7 cellular contexts compared by ENCODE assay signal in the genomic region with DNA sequence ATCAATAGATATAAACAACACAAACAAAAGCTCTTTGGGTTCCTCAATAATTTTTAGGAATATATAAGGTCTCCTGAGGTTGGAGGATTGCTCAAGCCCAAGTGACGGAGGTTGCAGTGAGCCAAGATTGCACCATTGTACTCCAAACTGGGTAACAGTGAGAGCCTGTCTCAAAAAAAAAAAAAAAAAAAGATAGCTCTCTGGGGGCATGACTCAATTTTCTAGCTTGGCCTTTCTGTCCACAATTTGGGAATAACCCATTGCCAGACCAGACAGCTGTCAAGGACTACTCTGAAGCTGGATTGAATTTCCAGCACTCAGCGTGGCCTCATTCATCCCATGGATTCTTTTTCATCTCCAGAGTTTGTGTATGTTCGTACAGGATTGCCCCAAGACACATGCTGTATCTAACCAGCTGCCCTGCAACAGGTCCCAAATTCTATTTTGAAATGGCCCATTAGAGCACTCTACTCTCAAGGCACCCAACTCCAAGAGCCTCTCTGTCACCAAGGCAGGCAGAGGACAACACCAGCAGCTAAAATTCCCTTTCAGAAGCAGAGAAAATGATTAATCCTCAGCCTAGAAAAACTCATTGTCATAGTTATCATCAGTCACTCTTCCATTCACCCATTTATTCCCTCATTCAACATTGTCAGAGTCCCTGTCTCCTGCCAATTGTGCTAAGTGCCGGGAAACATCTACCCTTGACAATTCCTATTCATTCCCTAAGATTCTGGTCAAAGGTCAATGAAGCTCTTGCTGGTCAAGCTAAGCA. TPM values are rescaled to one million over a fixed set of nuclear protein-coding genes. Genes with fewer than 3 reads are reported as not detected.
DNase-seq lines count a peak whose midpoint lies in the region; ATAC-seq and TF ChIP-seq lines count a peak whose summit lies in the region.
"Had no signal": no experiment of that assay in that cellular context is flagged by ENCODE, and none has a peak within 500 bp of the region (broad histone marks: within the 10 kb centered on the region; RNA-seq: fewer than 3 reads in every experiment).

No MANE protein-coding gene starts in this region.

- H3K9me3 ChIP-seq in HUES6 (ENCODE audit: control insufficient read depth, insufficient read depth, low read depth, low read length): no peaks in the 10 kb centered on the region

- H3K27ac Mint-ChIP-seq in progenitor cell of endocrine pancreas: peak overlapping the region; percentile 73

- H3K27me3 Mint-ChIP-seq in progenitor cell of endocrine pancreas: no peaks in the 10 kb centered on the region

- H3K4me3 ChIP-seq in HUES6 (ENCODE audit: low read depth, low read length): no peak overlapping the region
- H3K4me3 ChIP-seq in choroid plexus epithelial cell (ENCODE audit: low read depth, low read length): no peak overlapping the region

- ATAC-seq in HG03342 (IDR thresholded peaks at IDR 0.05; ENCODE audit: unreplicated experiment): no peak
- ATAC-seq in HG03045 (IDR thresholded peaks at IDR 0.05; ENCODE audit: unreplicated experiment): no peak

- H3K27me3 ChIP-seq in HUES6 (ENCODE audit: control insufficient read depth, insufficient read depth, low read length): no peaks in the 10 kb centered on the region

- H3K36me3 Mint-ChIP-seq in progenitor cell of endocrine pancreas (ENCODE audit: insufficient read depth): peaks cover 3% of the 10 kb centered on the region

- H3K27ac ChIP-seq in HUES6 (ENCODE audit: low read depth, low read length): peak overlapping the region; percentile 50; the same call in 1 of the 2 replicates

- H3K36me3 ChIP-seq in HUES6 (ENCODE audit: control insufficient read depth, insufficient read depth, low read length): peaks cover 16% of the 10 kb centered on the region

- TF ChIP-seq CTCF in choroid plexus epithelial cell (conservative IDR thresholded peaks at IDR 0.05; ENCODE audit: low read depth, low read length) (no peak), progenitor cell of endocrine pancreas (IDR thresholded peaks at IDR 0.05; ENCODE audit: unreplicated experiment) (no peak)

- peak; percentile 92 for DNase-seq in choroid plexus epithelial cell (ENCODE audit: low read depth)
- no peak for DNase-seq in progenitor cell of endocrine pancreas (ENCODE audit: low spot score, unreplicated experiment)
- DNase-seq in 8988T: no peak
- DNase-seq: H9 had no signal

- H3K9me3 Mint-ChIP-seq in progenitor cell of endocrine pancreas (ENCODE audit: low read depth): no peaks in the 10 kb centered on the region
- H3K9me3 Mint-ChIP-seq: H9 had no signal

- H3K9ac ChIP-seq in HUES6 (ENCODE audit: low read length): peak overlapping the region; percentile 11

- peaks cover 24% of the 10 kb centered on the region for H3K4me1 Mint-ChIP-seq in progenitor cell of endocrine pancreas (ENCODE audit: low read depth)

- H3K4me3 Mint-ChIP-seq in progenitor cell of endocrine pancreas (ENCODE audit: low read depth): no peak overlapping the region
- H3K4me3 Mint-ChIP-seq: H9 had no signal

- peaks cover 12% of the 10 kb centered on the region; the same call in 1 of the 2 replicates for H3K4me1 ChIP-seq in HUES6 (ENCODE audit: control insufficient read depth, insufficient read depth, low read length)

RNA-seq across cellular contexts. Expression of a gene that starts 8.7 kb away (rescaled TPM):
- 163 and 165 TPM in 2 replicates for total RNA-seq in progenitor cell of endocrine pancreas

RNA-seq across cellular contexts. Expression of a gene that starts 28.9 kb away (rescaled TPM):
- total RNA-seq in progenitor cell of endocrine pancreas: 88.4 and 93.1 TPM in 2 replicates

RNA-seq across cellular contexts. Expression of a gene that starts 36.0 kb away (rescaled TPM):
- 11.6 and 13.7 TPM in 2 replicates for total RNA-seq in progenitor cell of endocrine pancreas

RNA-seq across cellular contexts. Expression of a gene that starts 46.3 kb away (rescaled TPM):
- total RNA-seq in progenitor cell of endocrine pancreas: 161 and 170 TPM in 2 replicates

RNA-seq across cellular contexts. Expression of a gene that starts 48.3 kb away (rescaled TPM):
- 113 and 119 TPM in 2 replicates for total RNA-seq in progenitor cell of endocrine pancreas
